8 cellular contexts compared by ENCODE assay signal in genomic region chr6:111482236-111482958, GRCh38. TPM values are rescaled to one million over a fixed set of nuclear protein-coding genes. Genes with fewer than 3 reads are reported as not detected.
DNase-seq lines count a peak whose midpoint lies in the region; ATAC-seq and TF ChIP-seq lines count a peak whose summit lies in the region.

No MANE protein-coding gene starts in this region.

- peak overlapping the region; percentile 99 for H3K27ac Mint-ChIP-seq in CD8-positive, alpha-beta T cell
- H3K27ac Mint-ChIP-seq in T-cell, result peak overlapping the region; percentile 94

- H3K36me3 ChIP-seq in CD8-positive, alpha-beta T cell (ENCODE audit: insufficient read depth, low read length), result no peaks in the 10 kb centered on the region
- no peaks in the 10 kb centered on the region for H3K36me3 ChIP-seq in hepatocyte (replicated peaks; ENCODE audit: insufficient read depth, low read depth)

- CTCF ChIA-PET in CD8-positive, alpha-beta T cell (lab: Charles Lee), result interaction anchor here (0.9 to 1.4 kb wide), 2 partner anchors 223 to 231 kb away, joined by 3 read pairs; a partner anchor contains a TSS
- CTCF ChIA-PET in T-cell (lab: Charles Lee), result interaction anchor here in 1 of 2 donors (0.6 to 2.7 kb wide), 3 partner anchors 122 to 605 kb away, joined by 5 to 19 read pairs (median 5); partner anchors contain the start of genes FAM229B and TUBE1

- peaks cover 23% of the 10 kb centered on the region for H4K20me1 ChIP-seq in hepatocyte (ENCODE audit: insufficient read depth, poor library complexity, severe bottlenecking)

- H3K27me3 Mint-ChIP-seq in CD8-positive, alpha-beta T cell (ENCODE audit: low read depth), result no peaks in the 10 kb centered on the region
- no peaks in the 10 kb centered on the region for H3K27me3 Mint-ChIP-seq in T-cell

- peak; percentile 12 to 72 (median 46) for DNase-seq in CD8-positive, alpha-beta T cell
- DNase-seq in HL-60 (ENCODE audit: low read depth in 1 of 2, low spot score in 1 of 2) (peak in 1 of 2 experiments; percentile 67), T-cell (peak in 29 of 34 experiments; percentile 3 to 50 (median 30)), hepatocyte (ENCODE audit: low spot score) (peak; percentile 78), retina (peak; percentile 85), COLO829 (ENCODE audit: low spot score) (no peak)

- H3K4me3 Mint-ChIP-seq in CD8-positive, alpha-beta T cell, result peak overlapping the region; percentile 99
- peak overlapping the region; percentile 86 to 98 (median 97) for H3K4me3 Mint-ChIP-seq in T-cell

- ATAC-seq in CD8-positive, alpha-beta T cell, result peak; percentile 15
- ATAC-seq in GM19455 (IDR thresholded peaks at IDR 0.05; ENCODE audit: unreplicated experiment) (peak; percentile 27), T-cell (replicated peaks in 1 of 4) (peak; percentile 13 to 39 (median 33))

- H3K4me1 Mint-ChIP-seq in CD8-positive, alpha-beta T cell (ENCODE audit: low read depth), result peaks cover 48% of the 10 kb centered on the region
- peaks cover 50 to 63% (median 57%) of the 10 kb centered on the region in 3 donors for H3K4me1 Mint-ChIP-seq in T-cell

- no peaks in the 10 kb centered on the region for H3K27me3 ChIP-seq in CD8-positive, alpha-beta T cell (ENCODE audit: insufficient read depth, low read length)
- no peaks in the 10 kb centered on the region for H3K27me3 ChIP-seq in HL-60 (ENCODE audit: insufficient read depth, poor library complexity, severe bottlenecking)
- no peaks in the 10 kb centered on the region for H3K27me3 ChIP-seq in hepatocyte

- H3K79me2 ChIP-seq in hepatocyte, result peaks cover 76% of the 10 kb centered on the region

- TF ChIP-seq CTCF in CD8-positive, alpha-beta T cell (IDR thresholded peaks at IDR 0.05), result no peak
- TF ChIP-seq CTCF in HL-60 (IDR thresholded peaks at IDR 0.05; ENCODE audit: insufficient read depth, low read length), result no peak
- TF ChIP-seq CTCF in hepatocyte (IDR thresholded peaks at IDR 0.05; ENCODE audit: poor library complexity), result no peak

- H3K4me3 ChIP-seq in CD8-positive, alpha-beta T cell (ENCODE audit: low read depth, low read length), result peak overlapping the region; percentile 92
- peak overlapping the region; percentile 78 for H3K4me3 ChIP-seq in HL-60 (replicated peaks; ENCODE audit: insufficient read depth, low read length)
- peak overlapping the region; percentile 74 for H3K4me3 ChIP-seq in hepatocyte

- POLR2A ChIA-PET in CD8-positive, alpha-beta T cell (lab: Charles Lee), result interaction anchor here (0.6 to 3.6 kb wide), 6 partner anchors 16 to 607 kb away, joined by 3 to 37 read pairs (median 6); partner anchors contain the start of genes FAM229B, TRAF3IP2 and TUBE1
- POLR2A ChIA-PET in T-cell (lab: Charles Lee), result interaction anchor here (0.6 to 2.4 kb wide), 12 partner anchors 13 to 672 kb away, joined by 3 to 16 read pairs (median 5); partner anchors contain the start of genes FAM229B (in 1 of the 2), SLC16A10 (in 1 of the 2) and TUBE1 (in 1 of the 2)

- H3K4me1 ChIP-seq in CD8-positive, alpha-beta T cell (ENCODE audit: insufficient read depth, low read length), result peaks cover 14% of the 10 kb centered on the region
- peaks cover 22% of the 10 kb centered on the region for H3K4me1 ChIP-seq in hepatocyte (ENCODE audit: insufficient read depth)

- H3K27ac ChIP-seq in CD8-positive, alpha-beta T cell (ENCODE audit: low read depth, low read length), result peak overlapping the region; percentile 89
- H3K27ac ChIP-seq in HL-60 (replicated peaks) (peak overlapping the region; percentile 96), angular gyrus (ENCODE audit: low read depth, low read length) (peak overlapping the region; percentile 95), hepatocyte (peak overlapping the region; percentile 99)

- H3K9me2 ChIP-seq in hepatocyte (replicated peaks; ENCODE audit: insufficient read depth), result no peaks in the 10 kb centered on the region

- H2AFZ ChIP-seq in hepatocyte, result peak overlapping the region; percentile 79

- under 1% methylated on average over 47 of the region's 85 CpGs for WGBS in hepatocyte (ENCODE audit: low lambda C conversion rate, missing lambda C conversion rate)

- H3K36me3 Mint-ChIP-seq in CD8-positive, alpha-beta T cell, result peaks cover 13% of the 10 kb centered on the region
- no peaks in the 10 kb centered on the region for H3K36me3 Mint-ChIP-seq in T-cell

- H3K9me3 ChIP-seq in CD8-positive, alpha-beta T cell (ENCODE audit: low read length), result no peaks in the 10 kb centered on the region
- H3K9me3 ChIP-seq in hepatocyte (ENCODE audit: low read depth), result no peaks in the 10 kb centered on the region

- H3K4me2 ChIP-seq in hepatocyte, result peak overlapping the region; percentile 81

- intact Hi-C loops in CD8-positive, alpha-beta T cell (cut with DNase I, micrococcal nuclease), result loop anchor here (1.0 to 10.0 kb wide), 7 partner anchors 125 to 668 kb away; partner anchors contain the start of genes AMD1 (in 1 of the 2), CDK19 (in 1 of the 2), FAM229B (in 1 of the 2) and RPF2 (in 1 of the 2)

- H3K9me3 Mint-ChIP-seq in CD8-positive, alpha-beta T cell, result no peaks in the 10 kb centered on the region
- H3K9me3 Mint-ChIP-seq in T-cell, result no peaks in the 10 kb centered on the region

RNA-seq across cellular contexts. Expression of gene REV3L, which starts 0.6 kb away (rescaled TPM):
- 10 to 100 TPM; 18.1 to 20.7 TPM for total RNA-seq in CD8-positive, alpha-beta T cell
- total RNA-seq in T-cell (10 to 100 TPM; 18.0 to 27.6 (median 22.1) TPM), hepatocyte (29.4 and 37.2 TPM in 2 replicates)
- 17.6 and 23.7 TPM in 2 replicates for polyA plus RNA-seq in hepatocyte
